Comparison of ENCODE assay signal across 9 cellular contexts in genomic region chr5:124527220-124527991, GRCh38.
DNase-seq lines count a peak whose midpoint lies in the region; ATAC-seq and TF ChIP-seq lines count a peak whose summit lies in the region.
"Had no signal": no experiment of that assay in that cellular context is flagged by ENCODE, and none has a peak within 500 bp of the region (broad histone marks: within the 10 kb centered on the region; RNA-seq: fewer than 3 reads in every experiment).

No MANE protein-coding gene starts in this region.

- no peak overlapping the region for H3K27ac ChIP-seq in thyroid gland
- H3K27ac ChIP-seq in osteoblast (ENCODE audit: low read depth, low read length), result no peak overlapping the region

- peaks cover 6 to 12% of the 10 kb centered on the region in 2 donors for H3K9me3 Mint-ChIP-seq in activated T-cell treated with anti-CD3 and anti-CD28 coated beads, Interleukin-2, amount 50 U/mL, for 72 hours

- H3K4me3 ChIP-seq in thyroid gland (replicated peaks in 1 of 3), result no peak overlapping the region
- H3K4me3 ChIP-seq in osteoblast (ENCODE audit: insufficient read depth, low read length), result no peak overlapping the region

- ATAC-seq in activated T-cell treated with anti-CD3 and anti-CD28 coated beads, Interleukin-2, amount 50 U/mL, for 72 hours (replicated peaks in 1 of 2), result peak; percentile 66 to 68
- ATAC-seq in HG03558 (IDR thresholded peaks at IDR 0.05; ENCODE audit: extremely low read depth, unreplicated experiment), result peak; percentile 31
- no peak for ATAC-seq in GM21526 (IDR thresholded peaks at IDR 0.05; ENCODE audit: low FRiP score, unreplicated experiment)

- H4K20me1 ChIP-seq in osteoblast (ENCODE audit: insufficient read depth, low read length), result no peaks in the 10 kb centered on the region

- no peak overlapping the region for H3K27ac Mint-ChIP-seq in activated T-cell treated with anti-CD3 and anti-CD28 coated beads, Interleukin-2, amount 50 U/mL, for 72 hours

- WGBS in thyroid gland, 2 donors, result 68 to 73% methylated on average over 8 of the region's 8 CpGs

- H3K27me3 Mint-ChIP-seq in activated T-cell treated with anti-CD3 and anti-CD28 coated beads, Interleukin-2, amount 50 U/mL, for 72 hours (ENCODE audit: low read depth), result peaks cover 55% of the 10 kb centered on the region

- H3K27me3 ChIP-seq in thyroid gland, result no peaks in the 10 kb centered on the region
- no peaks in the 10 kb centered on the region for H3K27me3 ChIP-seq in osteoblast (ENCODE audit: insufficient read depth, low read length)

- no peak overlapping the region for H2AFZ ChIP-seq in osteoblast (ENCODE audit: low read length)

- no peak overlapping the region for H3K4me3 Mint-ChIP-seq in activated T-cell treated with anti-CD3 and anti-CD28 coated beads, Interleukin-2, amount 50 U/mL, for 72 hours

- H3K4me2 ChIP-seq in osteoblast (ENCODE audit: insufficient read depth, low read length), result no peak overlapping the region

- no peaks in the 10 kb centered on the region for H3K79me2 ChIP-seq in osteoblast (ENCODE audit: insufficient read depth, low read length)

- TF ChIP-seq CTCF in thyroid gland (IDR thresholded peaks at IDR 0.05), result no peak
- no peak for TF ChIP-seq CTCF in osteoblast (IDR thresholded peaks at IDR 0.05; ENCODE audit: extremely low read depth, low read depth, low read length)

- H3K9me3 ChIP-seq in thyroid gland, result no peaks in the 10 kb centered on the region
- H3K9me3 ChIP-seq in osteoblast (ENCODE audit: low read depth, low read length), result no peaks in the 10 kb centered on the region

- peaks cover 5 to 8% of the 10 kb centered on the region in 2 donors for H3K4me1 ChIP-seq in thyroid gland
- H3K4me1 ChIP-seq in osteoblast (ENCODE audit: insufficient read depth, low read length), result no peaks in the 10 kb centered on the region

- H3K36me3 ChIP-seq in thyroid gland (no peaks in the 10 kb centered on the region), osteoblast (ENCODE audit: insufficient read depth, low read length) (no peaks in the 10 kb centered on the region)

- peaks cover 0 to 2% of the 10 kb centered on the region in 2 donors for H3K36me3 Mint-ChIP-seq in activated T-cell treated with anti-CD3 and anti-CD28 coated beads, Interleukin-2, amount 50 U/mL, for 72 hours (ENCODE audit: insufficient read depth in 2 of 2)

- no peak for TF ChIP-seq POLR2A in thyroid gland (IDR thresholded peaks at IDR 0.05)

- no peak for DNase-seq in activated T-cell treated with anti-CD3 and anti-CD28 coated beads, Interleukin-2, amount 50 U/mL, for 72 hours
- DNase-seq in activated T-cell treated with anti-CD3 and anti-CD28 coated beads for 4 hours, result no peak
- peak; percentile 81 for DNase-seq in glomerular visceral epithelial cell (ENCODE audit: extremely low spot score)
- peak; percentile 33 to 49 for DNase-seq in thyroid gland
- no peak for DNase-seq in osteoblast (ENCODE audit: insufficient read length, low spot score, missing footprints)
- no peak for DNase-seq in HT-29 (ENCODE audit: low spot score)
- DNase-seq: OCI-M1 had no signal

- intact Hi-C loops in thyroid gland (cut with DNase I), result no loop called here

- peaks cover 19% of the 10 kb centered on the region for H3K4me1 Mint-ChIP-seq in activated T-cell treated with anti-CD3 and anti-CD28 coated beads, Interleukin-2, amount 50 U/mL, for 72 hours (ENCODE audit: low read depth)

Comparison
In these comparisons a context has a peak if more than half of its experiments do, and no peak if none do; other contexts are left out.
1. DNase-seq: peak in glomerular visceral epithelial cell (single experiment) and thyroid gland (2 of 2); none in activated T-cell treated with anti-CD3 and anti-CD28 coated beads, Interleukin-2, amount 50 U/mL, for 72 hours (0 of 2), activated T-cell treated with anti-CD3 and anti-CD28 coated beads for 4 hours (single experiment), osteoblast (single experiment) and HT-29 (single experiment).